11 cellular contexts compared by ENCODE assay signal in genomic region chr17:21419299-21420239, GRCh38. TPM values are rescaled to one million over a fixed set of nuclear protein-coding genes. Genes with fewer than 3 reads are reported as not detected.
A peak's percentile ranks its signal among the peaks of the same experiment; 100 is the strongest.
DNase-seq lines count a peak whose midpoint lies in the region; ATAC-seq and TF ChIP-seq lines count a peak whose summit lies in the region.
"Had no signal": no experiment of that assay in that cellular context is flagged by ENCODE, and none has a peak within 500 bp of the region (broad histone marks: within the 10 kb centered on the region; RNA-seq: fewer than 3 reads in every experiment).

No MANE protein-coding gene starts in this region.

- peak; percentile 50 to 58 for ATAC-seq in CD4-positive, CD25-positive, alpha-beta regulatory T cell (ENCODE audit: low read depth in 2 of 2)
- ATAC-seq in T-cell (replicated peaks in 1 of 4): peak; percentile 77 to 91 (median 86)
- peak; percentile 88 for ATAC-seq in naive thymus-derived CD4-positive, alpha-beta T cell

- peaks cover 10% of the 10 kb centered on the region for H3K27me3 Mint-ChIP-seq in CD4-positive, CD25-positive, alpha-beta regulatory T cell
- peaks cover 0 to 2% of the 10 kb centered on the region in 2 donors for H3K27me3 Mint-ChIP-seq in T-cell
- no peaks in the 10 kb centered on the region for H3K27me3 Mint-ChIP-seq in activated naive CD4-positive, alpha-beta T cell treated with anti-CD3 and anti-CD28 coated beads, Interleukin-2, amount 50 U/mL, for 24 hours
- H3K27me3 Mint-ChIP-seq in naive thymus-derived CD4-positive, alpha-beta T cell: peaks cover 0 to 2% (median 0%) of the 10 kb centered on the region in 5 donors

- no peak overlapping the region for H3K9ac ChIP-seq in mammary epithelial cell (ENCODE audit: insufficient read depth, low read length)

- H3K4me1 ChIP-seq in CD4-positive, CD25-positive, alpha-beta regulatory T cell (ENCODE audit: control insufficient read depth, insufficient read depth, low read length, poor library complexity, severe bottlenecking): peaks cover 17% of the 10 kb centered on the region
- H3K4me1 ChIP-seq in naive thymus-derived CD4-positive, alpha-beta T cell (ENCODE audit: control insufficient read depth in 2 of 2, insufficient read depth in 2 of 2, low read length in 2 of 2): peaks cover 0 to 28% of the 10 kb centered on the region in 2 donors
- no peaks in the 10 kb centered on the region for H3K4me1 ChIP-seq in mammary epithelial cell (ENCODE audit: insufficient read depth, low read length)
- H3K4me1 ChIP-seq in thyroid gland: no peaks in the 10 kb centered on the region

- intact Hi-C loops in naive thymus-derived CD4-positive, alpha-beta T cell (cut with micrococcal nuclease): loop anchor here in 1 of 2 donors (2.0 kb wide), 2 partner anchors 37 to 135 kb away; partner anchors contain the start of gene MAP2K3
- intact Hi-C loops in mammary epithelial cell (cut with micrococcal nuclease): no loop called here
- intact Hi-C loops in thyroid gland (cut with DNase I): no loop called here

- no peak for TF ChIP-seq POLR2A in thyroid gland (IDR thresholded peaks at IDR 0.05)

- H3K27me3 ChIP-seq in CD4-positive, CD25-positive, alpha-beta regulatory T cell (ENCODE audit: control insufficient read depth, insufficient read depth, low read length): no peaks in the 10 kb centered on the region
- no peaks in the 10 kb centered on the region for H3K27me3 ChIP-seq in naive thymus-derived CD4-positive, alpha-beta T cell (ENCODE audit: control insufficient read depth in 2 of 2, insufficient read depth in 2 of 2, low read length in 2 of 2)
- no peaks in the 10 kb centered on the region for H3K27me3 ChIP-seq in mammary epithelial cell (ENCODE audit: insufficient read depth, low read length)
- H3K27me3 ChIP-seq in thyroid gland: no peaks in the 10 kb centered on the region
- H3K27me3 ChIP-seq: upper lobe of left lung had no signal

- 64% methylated on average over 22 of the region's 25 CpGs for WGBS in mammary epithelial cell (ENCODE audit: low coverage, missing lambda C conversion rate)
- 69 to 85% methylated on average over 15 to 22 of the region's 25 CpGs for WGBS in thyroid gland, 2 donors

- no peaks in the 10 kb centered on the region for H3K9me3 ChIP-seq in CD4-positive, CD25-positive, alpha-beta regulatory T cell (ENCODE audit: control insufficient read depth in 2 of 2, low read length in 2 of 2)
- no peaks in the 10 kb centered on the region for H3K9me3 ChIP-seq in naive thymus-derived CD4-positive, alpha-beta T cell (ENCODE audit: control insufficient read depth in 2 of 3, low read length in 3 of 3)
- H3K9me3 ChIP-seq in mammary epithelial cell (replicated peaks; ENCODE audit: insufficient read depth, low read length): no peaks in the 10 kb centered on the region
- no peaks in the 10 kb centered on the region for H3K9me3 ChIP-seq in thyroid gland
- H3K9me3 ChIP-seq: upper lobe of left lung had no signal

- POLR2A ChIA-PET in T-cell (lab: Charles Lee): no interaction called here
- POLR2A ChIA-PET in naive thymus-derived CD4-positive, alpha-beta T cell (lab: Charles Lee): interaction anchor here (0.8 kb wide), 1 partner anchor 143 kb away, joined by 3 read pairs; no protein-coding TSS in a partner anchor

- dilution Hi-C loops in mammary epithelial cell (cut with HindIII; ENCODE audit: low sequenced_read_pairs): no loop called here

- H3K27ac Mint-ChIP-seq in CD4-positive, CD25-positive, alpha-beta regulatory T cell: peak overlapping the region; percentile 91 to 98 (median 97)
- peak overlapping the region; percentile 75 to 80 for H3K27ac Mint-ChIP-seq in T-cell
- H3K27ac Mint-ChIP-seq in activated naive CD4-positive, alpha-beta T cell treated with anti-CD3 and anti-CD28 coated beads, Interleukin-2, amount 50 U/mL, for 24 hours: peak overlapping the region; percentile 68
- peak overlapping the region in 8 of 9 donors; percentile 86 to 100 (median 99) for H3K27ac Mint-ChIP-seq in naive thymus-derived CD4-positive, alpha-beta T cell
- H3K27ac Mint-ChIP-seq: HFFc6 had no signal

- no TSS peak for BruUV-seq in mammary epithelial cell (replicated peaks; lab: Mats Ljungman, UMichigan)

- H3K36me3 Mint-ChIP-seq in CD4-positive, CD25-positive, alpha-beta regulatory T cell: no peaks in the 10 kb centered on the region
- no peaks in the 10 kb centered on the region for H3K36me3 Mint-ChIP-seq in T-cell
- H3K36me3 Mint-ChIP-seq in activated naive CD4-positive, alpha-beta T cell treated with anti-CD3 and anti-CD28 coated beads, Interleukin-2, amount 50 U/mL, for 24 hours: no peaks in the 10 kb centered on the region
- no peaks in the 10 kb centered on the region for H3K36me3 Mint-ChIP-seq in naive thymus-derived CD4-positive, alpha-beta T cell

- TF ChIP-seq CTCF in mammary epithelial cell (conservative IDR thresholded peaks at IDR 0.05 in 1 of 2, IDR thresholded peaks at IDR 0.05 in 1 of 2; ENCODE audit: extremely low read depth in 1 of 2, insufficient read depth in 1 of 2, low read depth in 1 of 2, low read length in 2 of 2) (no peak), thyroid gland (IDR thresholded peaks at IDR 0.05) (no peak)

- no peaks in the 10 kb centered on the region for H4K20me1 ChIP-seq in mammary epithelial cell (ENCODE audit: insufficient read depth, low read length)

- no peaks in the 10 kb centered on the region for H3K79me2 ChIP-seq in mammary epithelial cell (ENCODE audit: insufficient read depth, low read length)

- H2AFZ ChIP-seq in mammary epithelial cell (ENCODE audit: low read depth, low read length): no peak overlapping the region

- H3K4me3 ChIP-seq in CD4-positive, CD25-positive, alpha-beta regulatory T cell (ENCODE audit: low read depth, low read length): peak overlapping the region; percentile 49
- peak overlapping the region; percentile 49 for H3K4me3 ChIP-seq in naive thymus-derived CD4-positive, alpha-beta T cell (ENCODE audit: low read length)
- H3K4me3 ChIP-seq in mammary epithelial cell (replicated peaks in 1 of 3; ENCODE audit: insufficient read depth in 1 of 3, low read depth in 2 of 3, low read length in 3 of 3) (no peak overlapping the region), thyroid gland (replicated peaks in 1 of 3) (no peak overlapping the region)
- H3K4me3 ChIP-seq: upper lobe of left lung had no signal

- H3K4me1 Mint-ChIP-seq in CD4-positive, CD25-positive, alpha-beta regulatory T cell: peaks cover 0 to 30% (median 6%) of the 10 kb centered on the region in 4 donors
- H3K4me1 Mint-ChIP-seq in T-cell: peaks cover 22 to 30% (median 25%) of the 10 kb centered on the region in 3 donors
- peaks cover 21% of the 10 kb centered on the region for H3K4me1 Mint-ChIP-seq in activated naive CD4-positive, alpha-beta T cell treated with anti-CD3 and anti-CD28 coated beads, Interleukin-2, amount 50 U/mL, for 24 hours
- peaks cover 4 to 44% (median 26%) of the 10 kb centered on the region in 7 donors for H3K4me1 Mint-ChIP-seq in naive thymus-derived CD4-positive, alpha-beta T cell

- no peak overlapping the region for H3K4me2 ChIP-seq in mammary epithelial cell (ENCODE audit: insufficient read depth, low read depth, low read length)

- in situ Hi-C loops in mammary epithelial cell (cut with MboI; ENCODE audit: low sequenced_read_pairs in 2 of 2): no loop called here

- peak; percentile 14 to 67 (median 46) for DNase-seq in CD4-positive, CD25-positive, alpha-beta regulatory T cell
- DNase-seq in T-cell (peak; percentile 29 to 89 (median 71)), mammary epithelial cell (no peak), thyroid gland (no peak), HCEC 1CT (no peak), HUDEP-2 (lab: John Stamatoyannopoulos, UW; ENCODE audit: unreplicated experiment in 76 of 76) (no peak)
- DNase-seq in naive thymus-derived CD4-positive, alpha-beta T cell: peak in 8 of 9 donors; percentile 29 to 90 (median 85)
- DNase-seq: HFFc6, Karpas-422 had no signal

- H3K27ac ChIP-seq in CD4-positive, CD25-positive, alpha-beta regulatory T cell (ENCODE audit: insufficient read depth, low read length, poor library complexity, severe bottlenecking): peak overlapping the region; percentile 75
- H3K27ac ChIP-seq in naive thymus-derived CD4-positive, alpha-beta T cell (ENCODE audit: low read depth, low read length): peak overlapping the region; percentile 83
- no peak overlapping the region for H3K27ac ChIP-seq in mammary epithelial cell (ENCODE audit: insufficient read depth, low read depth, low read length)
- H3K27ac ChIP-seq in thyroid gland: no peak overlapping the region
- H3K27ac ChIP-seq: upper lobe of left lung had no signal

- CTCF ChIA-PET in T-cell (lab: Charles Lee): interaction anchor here in 1 of 2 donors (0.5 kb wide), 1 partner anchor 36 kb away, joined by 4 read pairs; no protein-coding TSS in a partner anchor
- CTCF ChIA-PET in naive thymus-derived CD4-positive, alpha-beta T cell (lab: Charles Lee): no interaction called here
- CTCF ChIA-PET in mammary epithelial cell (lab: Charles Lee; ENCODE audit: low non-redundant PET): no interaction called here

- H3K9me3 Mint-ChIP-seq in CD4-positive, CD25-positive, alpha-beta regulatory T cell: no peaks in the 10 kb centered on the region
- H3K9me3 Mint-ChIP-seq in T-cell: no peaks in the 10 kb centered on the region
- H3K9me3 Mint-ChIP-seq in activated naive CD4-positive, alpha-beta T cell treated with anti-CD3 and anti-CD28 coated beads, Interleukin-2, amount 50 U/mL, for 24 hours: no peaks in the 10 kb centered on the region
- H3K9me3 Mint-ChIP-seq in naive thymus-derived CD4-positive, alpha-beta T cell: peaks cover 0 to 3% (median 0%) of the 10 kb centered on the region in 11 donors
- H3K9me3 Mint-ChIP-seq: HFFc6 had no signal

- H3K36me3 ChIP-seq in CD4-positive, CD25-positive, alpha-beta regulatory T cell (ENCODE audit: control insufficient read depth, insufficient read depth, low read length): no peaks in the 10 kb centered on the region
- H3K36me3 ChIP-seq in naive thymus-derived CD4-positive, alpha-beta T cell (ENCODE audit: control insufficient read depth in 2 of 3, insufficient read depth in 3 of 3, low read length in 3 of 3): no peaks in the 10 kb centered on the region
- H3K36me3 ChIP-seq in mammary epithelial cell (ENCODE audit: insufficient read depth, low read length): no peaks in the 10 kb centered on the region
- no peaks in the 10 kb centered on the region for H3K36me3 ChIP-seq in thyroid gland
- H3K36me3 ChIP-seq: upper lobe of left lung had no signal

- H3K4me3 Mint-ChIP-seq in CD4-positive, CD25-positive, alpha-beta regulatory T cell: peak overlapping the region; percentile 80 to 91 (median 88)
- peak overlapping the region; percentile 59 to 80 (median 75) for H3K4me3 Mint-ChIP-seq in T-cell
- peak overlapping the region; percentile 82 for H3K4me3 Mint-ChIP-seq in activated naive CD4-positive, alpha-beta T cell treated with anti-CD3 and anti-CD28 coated beads, Interleukin-2, amount 50 U/mL, for 24 hours
- peak overlapping the region in 9 of 10 donors; percentile 85 to 96 (median 90) for H3K4me3 Mint-ChIP-seq in naive thymus-derived CD4-positive, alpha-beta T cell
- H3K4me3 Mint-ChIP-seq: HFFc6 had no signal

RNA-seq across cellular contexts. Expression of gene KCNJ12, which starts 43.4 kb away (rescaled TPM):
- total RNA-seq in CD4-positive, CD25-positive, alpha-beta regulatory T cell: 0.15 TPM
- polyA plus RNA-seq in CD4-positive, CD25-positive, alpha-beta regulatory T cell: not detected
- total RNA-seq in T-cell (under 1 TPM; 0.03 to 0.23 (median 0.10) TPM), mammary epithelial cell (not detected), thyroid gland (1 to 10 TPM in 3 of 4 donors, under 1 TPM in 1; 0.56 to 2.7 (median 2.3) TPM)
- under 1 TPM in 2 of 5 experiments, not detected in 3; 0.19 to 0.24 TPM for total RNA-seq in naive thymus-derived CD4-positive, alpha-beta T cell
- polyA plus RNA-seq in naive thymus-derived CD4-positive, alpha-beta T cell: not detected
- polyA plus RNA-seq in mammary epithelial cell: 0.11 TPM
- not detected for polyA minus RNA-seq in mammary epithelial cell
- total RNA-seq: HFFc6 had no signal

Comparison
In these comparisons a context has a peak if more than half of its experiments do, and no peak if none do; other contexts are left out.
1. DNase-seq: peak in CD4-positive, CD25-positive, alpha-beta regulatory T cell (3 of 3), T-cell (34 of 34) and naive thymus-derived CD4-positive, alpha-beta T cell (8 of 9); none in mammary epithelial cell (single experiment), thyroid gland (0 of 2), HCEC 1CT (single experiment) and HUDEP-2 (0 of 76).
2. H3K27ac ChIP-seq: peak in CD4-positive, CD25-positive, alpha-beta regulatory T cell (single experiment) and naive thymus-derived CD4-positive, alpha-beta T cell (single experiment); none in mammary epithelial cell (single experiment) and thyroid gland (0 of 3).
3. H3K4me3 ChIP-seq: peak in CD4-positive, CD25-positive, alpha-beta regulatory T cell (single experiment) and naive thymus-derived CD4-positive, alpha-beta T cell (single experiment); none in mammary epithelial cell (0 of 3) and thyroid gland (0 of 3).
4. Peak in every context shown above with its lines, with median percentiles within 50 percentile points of each other: ATAC-seq, H3K27ac Mint-ChIP-seq and H3K4me3 Mint-ChIP-seq.